Comparison of ENCODE assay signal across 9 cellular contexts in the genomic region with DNA sequence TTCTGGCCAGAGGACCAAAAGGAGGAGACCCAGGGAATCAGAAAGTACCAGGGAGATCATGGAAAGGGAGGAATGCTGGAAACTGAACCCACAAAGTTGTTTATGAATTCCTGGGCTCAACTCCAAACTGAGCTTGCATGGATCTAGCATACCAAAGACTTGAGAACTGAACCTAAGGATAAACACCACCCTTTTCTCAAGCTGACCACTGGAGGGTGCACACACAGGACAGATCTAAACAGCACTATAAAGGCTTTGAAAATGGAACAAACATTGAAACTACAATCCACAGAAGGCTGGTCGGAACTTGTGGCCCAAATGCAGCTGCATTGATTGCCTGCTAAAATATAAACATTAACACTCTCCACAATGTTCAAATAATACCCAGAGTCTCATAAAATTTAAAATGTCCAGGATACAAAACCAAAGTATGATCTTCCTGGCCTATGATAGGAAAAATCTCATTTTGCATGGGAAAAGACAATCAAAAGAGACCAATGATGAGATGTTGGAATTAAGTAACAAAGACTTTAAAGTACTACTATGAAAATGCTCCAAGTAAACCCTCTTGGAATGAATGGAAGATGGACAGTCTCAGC. TPM values are rescaled to one million over a fixed set of nuclear protein-coding genes. Genes with fewer than 3 reads are reported as not detected.
A peak's percentile ranks its signal among the peaks of the same experiment; 100 is the strongest.
DNase-seq lines count a peak whose midpoint lies in the region; ATAC-seq and TF ChIP-seq lines count a peak whose summit lies in the region.
"Had no signal": no experiment of that assay in that cellular context is flagged by ENCODE, and none has a peak within 500 bp of the region (broad histone marks: within the 10 kb centered on the region; RNA-seq: fewer than 3 reads in every experiment).

No MANE protein-coding gene starts in this region.

- peaks cover 13% of the 10 kb centered on the region for H3K36me3 Mint-ChIP-seq in Calu3 (ENCODE audit: insufficient read depth, unreplicated experiment)
- H3K36me3 Mint-ChIP-seq: naive thymus-derived CD8-positive, alpha-beta T cell had no signal

- no peak overlapping the region for H3K4me3 Mint-ChIP-seq in Calu3 (ENCODE audit: low read depth, unreplicated experiment)
- H3K4me3 Mint-ChIP-seq: naive thymus-derived CD8-positive, alpha-beta T cell had no signal

- BruUV-seq in Calu3 (replicated peaks; lab: Mats Ljungman, UMichigan), result no TSS peak

- no peaks in the 10 kb centered on the region for H3K4me1 ChIP-seq in uterus

- intact Hi-C loops in Calu3 (cut with micrococcal nuclease; ENCODE audit: unreplicated experiment) (no loop called here), uterus (cut with DNase I; ENCODE audit: low total_unique reads) (no loop called here)

- TF ChIP-seq POLR2A in uterus (IDR thresholded peaks at IDR 0.05), result no peak

- DNase-seq in Calu3 (peak; percentile 48), MG63 (peak; percentile 83), astrocyte of the hippocampus (ENCODE audit: low read depth, low spot score) (peak; percentile 95), left lobe of liver (ENCODE audit: low spot score) (no peak), uterus (peak in 1 of 2 donors; percentile 24), DMS79 treated with DMSO at 0.1 percent for 48 hours (lab: John Stamatoyannopoulos, UW) (no peak)
- DNase-seq: naive thymus-derived CD8-positive, alpha-beta T cell had no signal

- H3K4me3 ChIP-seq in MG63 (no peak overlapping the region), uterus (no peak overlapping the region)

- H3K27ac Mint-ChIP-seq in Calu3 (ENCODE audit: unreplicated experiment), result no peak overlapping the region

- peaks cover 5% of the 10 kb centered on the region for H3K9me3 Mint-ChIP-seq in Calu3 (ENCODE audit: low read depth, unreplicated experiment)

- TF ChIP-seq CTCF in Calu3 (IDR thresholded peaks at IDR 0.05; ENCODE audit: unreplicated experiment), result peak; percentile 46
- peak; percentile 40 to 69 (median 57) for TF ChIP-seq CTCF in uterus (IDR thresholded peaks at IDR 0.05)

- ATAC-seq in GM19395 (IDR thresholded peaks at IDR 0.05; ENCODE audit: unreplicated experiment) (peak; percentile 83), left lobe of liver (peak; percentile 54), HG03097 (IDR thresholded peaks at IDR 0.05; ENCODE audit: low FRiP score, unreplicated experiment) (no peak)

- no peaks in the 10 kb centered on the region for H3K27me3 Mint-ChIP-seq in Calu3 (ENCODE audit: unreplicated experiment)

- H3K9me3 ChIP-seq in MG63 (peaks cover 13% of the 10 kb centered on the region), uterus (no peaks in the 10 kb centered on the region)

- H3K27ac ChIP-seq in uterus, result peak overlapping the region; percentile 72 to 74

- no peaks in the 10 kb centered on the region for H3K36me3 ChIP-seq in MG63
- H3K36me3 ChIP-seq in uterus, result no peaks in the 10 kb centered on the region

- H3K27me3 ChIP-seq in MG63, result no peaks in the 10 kb centered on the region
- H3K27me3 ChIP-seq in uterus, result no peaks in the 10 kb centered on the region

- CTCF ChIA-PET in Calu3 (lab: Charles Lee), result interaction anchor here (0.5 to 1.9 kb wide), 9 partner anchors 9 to 314 kb away, joined by 3 to 7 read pairs (median 4); a partner anchor contains a TSS

- peaks cover 52% of the 10 kb centered on the region for H3K4me1 Mint-ChIP-seq in Calu3 (ENCODE audit: low read depth, unreplicated experiment)

RNA-seq across cellular contexts. Expression of a gene that starts 15.6 kb away (rescaled TPM):
- total RNA-seq in Calu3 (2022) (64.0 and 82.4 TPM in 2 replicates), left lobe of liver (24.8 TPM), uterus (100 to 1,000 TPM in 1 of 4 donors, 10 to 100 TPM in 2, 1 to 10 TPM in 1; 3.8 to 110 (median 25.7) TPM)
- total RNA-seq in MG63 (2014; rRNA removed; shearing (Covaris generic); ENCODE audit: low replicate concordance), result 14.2 and 34.7 TPM in 2 replicates

RNA-seq across cellular contexts. Expression of a gene that starts 37.1 kb away (rescaled TPM):
- total RNA-seq in Calu3 (2022) (not detected in 2 replicates), left lobe of liver (not detected), uterus (not detected)
- total RNA-seq in MG63 (2014; rRNA removed; shearing (Covaris generic); ENCODE audit: low replicate concordance), result not detected in 2 replicates
- total RNA-seq: naive thymus-derived CD8-positive, alpha-beta T cell had no signal

RNA-seq across cellular contexts. Expression of a gene that starts 50.6 kb away (rescaled TPM):
- 35.9 and 36.2 TPM in 2 replicates for total RNA-seq in Calu3 (2022)
- 35.7 and 47.7 TPM in 2 replicates for total RNA-seq in MG63 (2014; rRNA removed; shearing (Covaris generic); ENCODE audit: low replicate concordance)
- 14.5 TPM for total RNA-seq in left lobe of liver
- total RNA-seq in uterus, result 10 to 100 TPM; 13.8 to 50.0 (median 32.6) TPM

Comparison
In these comparisons a context has a peak if more than half of its experiments do, and no peak if none do; other contexts are left out.
1. DNase-seq: peak in Calu3 (single experiment), MG63 (single experiment) and astrocyte of the hippocampus (single experiment); none in left lobe of liver (single experiment) and DMS79 treated with DMSO at 0.1 percent for 48 hours (single experiment).